ENCODE assay signal across 11 cellular contexts in genomic region chr1:86757272-86757984, GRCh38. TPM values are rescaled to one million over a fixed set of nuclear protein-coding genes. Genes with fewer than 3 reads are reported as not detected.
DNase-seq lines count a peak whose midpoint lies in the region; ATAC-seq and TF ChIP-seq lines count a peak whose summit lies in the region.
"Had no signal": no experiment of that assay in that cellular context is flagged by ENCODE, and none has a peak within 500 bp of the region (broad histone marks: within the 10 kb centered on the region; RNA-seq: fewer than 3 reads in every experiment).

No MANE protein-coding gene starts in this region.

- H3K36me3 ChIP-seq in suprapubic skin: no peaks in the 10 kb centered on the region

- H3K4me3 ChIP-seq in suprapubic skin: peak overlapping the region; percentile 9

- H3K27ac ChIP-seq in suprapubic skin: peak overlapping the region; percentile 74
- H3K27ac ChIP-seq: foreskin keratinocyte had no signal

- peak; percentile 28 for DNase-seq in HT1080 (ENCODE audit: low read depth)
- DNase-seq in amniotic epithelial cell (ENCODE audit: low read depth): peak; percentile 97
- DNase-seq in iris pigment epithelial cell (ENCODE audit: low read depth): peak; percentile 38
- peak in 1 of 2 donors; percentile 70 for DNase-seq in suprapubic skin (ENCODE audit: low spot score in 2 of 2)
- DNase-seq in HFFc6: no peak
- no peak for DNase-seq in kidney tubule cell (ENCODE audit: low spot score)
- DNase-seq: foreskin keratinocyte, NCI-H345, SW 1271 had no signal

- TF ChIP-seq CTCF in suprapubic skin (IDR thresholded peaks at IDR 0.05) (no peak), HFFc6 (IDR thresholded peaks at IDR 0.05) (no peak)

- ATAC-seq in GM19467 (IDR thresholded peaks at IDR 0.05; ENCODE audit: unreplicated experiment): no peak
- ATAC-seq: foreskin keratinocyte had no signal

- H3K4me1 ChIP-seq in suprapubic skin: peaks cover 13% of the 10 kb centered on the region
- H3K4me1 ChIP-seq: foreskin keratinocyte had no signal

- no peaks in the 10 kb centered on the region for H3K9me3 Mint-ChIP-seq in HFFc6

- no peaks in the 10 kb centered on the region for H3K36me3 Mint-ChIP-seq in HFFc6 (ENCODE audit: low read depth)
- H3K36me3 Mint-ChIP-seq: brain had no signal

- no peak overlapping the region; the same call in 1 of the 2 replicates for H3K4me3 Mint-ChIP-seq in HFFc6

- peaks cover 19% of the 10 kb centered on the region for H3K27me3 Mint-ChIP-seq in HFFc6 (ENCODE audit: insufficient read depth)

- peaks cover 15% of the 10 kb centered on the region for H3K4me1 Mint-ChIP-seq in HFFc6 (ENCODE audit: low read depth)

- WGBS in suprapubic skin: 63% methylated on average over 13 of the region's 14 CpGs

- TF ChIP-seq EP300 in suprapubic skin (IDR thresholded peaks at IDR 0.05): no peak

- no peaks in the 10 kb centered on the region for H3K9me3 ChIP-seq in suprapubic skin

- no peak for TF ChIP-seq POLR2A in suprapubic skin (IDR thresholded peaks at IDR 0.05)

- no peaks in the 10 kb centered on the region for H3K27me3 ChIP-seq in suprapubic skin

- no peak overlapping the region for H3K27ac Mint-ChIP-seq in HFFc6

RNA-seq across cellular contexts. Expression of gene SH3GLB1, which starts 53.1 kb away (rescaled TPM):
- total RNA-seq in HT1080 (2014; rRNA removed; shearing (Covaris generic)): 27.4 and 41.4 TPM in 2 replicates
- polyA plus RNA-seq in HT1080 (2015; cell fraction: cytosol; rRNA removed): 37.3 and 42.1 TPM in 2 replicates
- 25.5 and 26.8 TPM in 2 replicates for polyA plus RNA-seq in HT1080 (2015; cell fraction: nucleus; rRNA removed)
- 10 to 100 TPM; 41.4 to 65.3 (median 52.4) TPM for total RNA-seq in suprapubic skin
- 100 to 1,000 TPM in 3 of 6 experiments, 10 to 100 TPM in 3; 91.0 to 102 (median 100) TPM for total RNA-seq in HFFc6 (2021; fragmentation: NEBNext Ultra II Directional; extraction: Animal tissue kit (Norgen Biotek cat#: 25700))

Comparison
In these comparisons a context has a peak if more than half of its experiments do, and no peak if none do; other contexts are left out.
1. DNase-seq: peak in HT1080 (single experiment), amniotic epithelial cell (single experiment) and iris pigment epithelial cell (single experiment); none in HFFc6 (single experiment) and kidney tubule cell (single experiment).